21 cellular contexts compared by ENCODE assay signal in the genomic region with DNA sequence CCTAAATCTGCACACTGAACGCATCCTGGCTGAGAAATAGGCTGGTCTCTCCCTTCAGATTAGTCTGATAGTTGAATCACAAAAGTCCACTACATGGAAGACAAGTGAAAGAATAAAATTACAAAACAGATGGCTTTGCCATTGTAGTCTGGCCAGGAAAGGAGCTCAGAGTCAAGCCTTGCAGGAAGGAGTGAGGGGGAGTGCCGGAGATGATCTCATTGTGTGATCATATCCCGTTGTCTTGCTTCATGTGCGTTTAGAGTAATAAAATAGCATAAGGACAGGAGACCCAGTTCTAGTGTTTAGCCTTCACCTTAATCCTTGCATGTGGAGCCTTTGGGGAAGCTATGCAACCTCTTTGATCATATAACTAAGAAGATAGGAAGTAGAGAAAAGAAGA.
DNase-seq lines count a peak whose midpoint lies in the region; ATAC-seq, FAIRE-seq and TF ChIP-seq lines count a peak whose summit lies in the region.
"Had no signal": no experiment of that assay in that cellular context is flagged by ENCODE, and none has a peak within 500 bp of the region (broad histone marks: within the 10 kb centered on the region; RNA-seq: fewer than 3 reads in every experiment).

No MANE protein-coding gene starts in this region.

- no peak overlapping the region for H3K4me2 ChIP-seq in H1 (ENCODE audit: insufficient read depth in 1 of 2, low read depth in 2 of 2, low read length in 2 of 2)
- no peak overlapping the region for H3K4me2 ChIP-seq in mesendoderm (ENCODE audit: low read length)
- H3K4me2 ChIP-seq: GM23338 had no signal

- H3K27ac ChIP-seq in breast epithelium (no peak overlapping the region), RWPE1 (no peak overlapping the region), H1 (ENCODE audit: low read depth, low read length) (no peak overlapping the region), mesendoderm (ENCODE audit: low read depth, low read length) (no peak overlapping the region)
- H3K27ac ChIP-seq in naive thymus-derived CD4-positive, alpha-beta T cell (ENCODE audit: low read depth, low read length): no peak overlapping the region

- H3K9ac ChIP-seq in H1 (replicated peaks in 1 of 4; ENCODE audit: extremely low read depth in 1 of 4, low read depth in 3 of 4, low read length in 3 of 4) (no peak overlapping the region), mesendoderm (ENCODE audit: low read length) (no peak overlapping the region)

- TF ChIP-seq CTCF in MCF 10A (IDR thresholded peaks at IDR 0.05; ENCODE audit: unreplicated experiment) (no peak), breast epithelium (IDR thresholded peaks at IDR 0.05) (no peak), RWPE1 (conservative IDR thresholded peaks at IDR 0.05; ENCODE audit: low read depth) (no peak), H1 (IDR thresholded peaks at IDR 0.05; ENCODE audit: control extremely low read depth in 1 of 3, insufficient read depth in 1 of 3, low read depth in 1 of 3, low read length in 3 of 3) (no peak)

- H3K18ac ChIP-seq in H1 (ENCODE audit: extremely low read depth, low read length) (no peak overlapping the region), mesendoderm (ENCODE audit: low read length) (no peak overlapping the region)

- no peaks in the 10 kb centered on the region for H3K36me3 ChIP-seq in breast epithelium
- no peaks in the 10 kb centered on the region for H3K36me3 ChIP-seq in H1 (ENCODE audit: control insufficient read depth in 2 of 4, insufficient read depth in 4 of 4, low read length in 3 of 4)
- no peaks in the 10 kb centered on the region for H3K36me3 ChIP-seq in mesendoderm (ENCODE audit: control insufficient read depth, insufficient read depth, low read length)
- H3K36me3 ChIP-seq in naive thymus-derived CD4-positive, alpha-beta T cell (ENCODE audit: control insufficient read depth in 2 of 3, insufficient read depth in 3 of 3, low read length in 3 of 3): no peaks in the 10 kb centered on the region

- no peaks in the 10 kb centered on the region for H3K4me1 ChIP-seq in breast epithelium
- H3K4me1 ChIP-seq in H1 (replicated peaks in 1 of 4; ENCODE audit: control insufficient read depth in 3 of 4, insufficient read depth in 4 of 4, low read length in 3 of 4): no peaks in the 10 kb centered on the region
- H3K4me1 ChIP-seq in mesendoderm (ENCODE audit: control insufficient read depth, low read depth, low read length): no peaks in the 10 kb centered on the region
- no peaks in the 10 kb centered on the region for H3K4me1 ChIP-seq in naive thymus-derived CD4-positive, alpha-beta T cell (ENCODE audit: control insufficient read depth in 2 of 2, insufficient read depth in 2 of 2, low read length in 2 of 2)

- H3K9me3 ChIP-seq in breast epithelium: no peaks in the 10 kb centered on the region
- H3K9me3 ChIP-seq in H1 (ENCODE audit: insufficient read depth in 2 of 2, low read depth in 1 of 2, low read length in 1 of 2): no peaks in the 10 kb centered on the region
- no peaks in the 10 kb centered on the region for H3K9me3 ChIP-seq in naive thymus-derived CD4-positive, alpha-beta T cell (ENCODE audit: control insufficient read depth in 2 of 3, low read length in 3 of 3)

- TF ChIP-seq POLR2A in breast epithelium (IDR thresholded peaks at IDR 0.05) (no peak), H1 (IDR thresholded peaks at IDR 0.05; ENCODE audit: control extremely low read depth in 1 of 2, low read depth in 2 of 2, low read length in 2 of 2) (no peak)

- no peak overlapping the region for H2BK5ac ChIP-seq in H1 (ENCODE audit: low read depth, low read length)
- no peak overlapping the region for H2BK5ac ChIP-seq in mesendoderm (ENCODE audit: low read length)

- H3K27me3 Mint-ChIP-seq in MCF 10A (ENCODE audit: insufficient read depth, unreplicated experiment): no peaks in the 10 kb centered on the region
- no peaks in the 10 kb centered on the region for H3K27me3 Mint-ChIP-seq in naive thymus-derived CD4-positive, alpha-beta T cell
- H3K27me3 Mint-ChIP-seq: B cell, IgD-negative memory B cell had no signal

- H2BK20ac ChIP-seq in H1 (ENCODE audit: low read length): no peak overlapping the region

- CTCF ChIA-PET in MCF 10A (lab: Yijun Ruan, JAX): interaction anchor here (0.6 kb wide), 1 partner anchor 65 kb away, joined by 3 read pairs; no protein-coding TSS in a partner anchor
- CTCF ChIA-PET in RWPE1 (lab: Yijun Ruan, JAX): no interaction called here
- CTCF ChIA-PET in H1 (lab: Charles Lee; ENCODE audit: partially characterized antibody): interaction anchor here (1.0 kb wide), 1 partner anchor 517 kb away, joined by 4 read pairs; no protein-coding TSS in a partner anchor
- CTCF ChIA-PET in naive thymus-derived CD4-positive, alpha-beta T cell (lab: Charles Lee): no interaction called here

- no peak for ATAC-seq in naive thymus-derived CD4-positive, alpha-beta T cell
- ATAC-seq: GM12878, GM23338 had no signal

- H2BK15ac ChIP-seq in H1 (ENCODE audit: low read length) (no peak overlapping the region), mesendoderm (replicated peaks; ENCODE audit: low read depth) (no peak overlapping the region)

- H3K56ac ChIP-seq in H1 (replicated peaks; ENCODE audit: insufficient read length, low read depth, low read length): no peak overlapping the region
- no peak overlapping the region for H3K56ac ChIP-seq in mesendoderm (ENCODE audit: low read length)

- H3K79me2 ChIP-seq in H1 (ENCODE audit: control insufficient read depth in 1 of 2, insufficient read depth in 2 of 2, low read length in 2 of 2) (no peaks in the 10 kb centered on the region), mesendoderm (ENCODE audit: control insufficient read depth, insufficient read depth, low read length) (no peaks in the 10 kb centered on the region)

- H3K4ac ChIP-seq in H1 (replicated peaks; ENCODE audit: insufficient read length, low read depth, low read length) (no peak overlapping the region), mesendoderm (ENCODE audit: low read depth, low read length) (no peak overlapping the region)

- peak overlapping the region; percentile 81; the same call in 1 of the 2 replicates for H2AFZ ChIP-seq in H1 (ENCODE audit: low read length)
- H2AFZ ChIP-seq: GM23338 had no signal

- H2BK120ac ChIP-seq in H1 (replicated peaks; ENCODE audit: low read depth, low read length) (no peak overlapping the region), mesendoderm (ENCODE audit: low read depth, low read length) (no peak overlapping the region)

- DNase-seq in MCF 10A (ENCODE audit: unreplicated experiment) (peak; percentile 28), breast epithelium (ENCODE audit: low spot score in 2 of 2) (no peak), RWPE1 (ENCODE audit: low spot score) (peak; percentile 2), H1 (ENCODE audit: low read depth in 1 of 2, low spot score in 2 of 2) (no peak), urothelium cell line (ENCODE audit: low spot score) (peak; percentile 4), GM19239 (ENCODE audit: insufficient read length, low spot score) (no peak), mesendoderm (no peak)
- DNase-seq in naive thymus-derived CD4-positive, alpha-beta T cell: no peak
- DNase-seq: 8988T, DND-41, GF-D8, Kasumi-1, NCI-H1105, NCI-H1694, NCI-H510A treated with DMSO at 0.1 percent for 48 hours, Right ventricle myocardium superior, SW 1271 had no signal

- intact Hi-C loops in MCF 10A (cut with micrococcal nuclease) (no loop called here), breast epithelium (cut with DNase I; ENCODE audit: low total_unique reads) (no loop called here)
- intact Hi-C loops in naive thymus-derived CD4-positive, alpha-beta T cell (cut with micrococcal nuclease): no loop called here

- H3K4me3 Mint-ChIP-seq in MCF 10A (ENCODE audit: unreplicated experiment): no peak overlapping the region
- no peak overlapping the region for H3K4me3 Mint-ChIP-seq in naive thymus-derived CD4-positive, alpha-beta T cell
- H3K4me3 Mint-ChIP-seq: B cell, GM23338, IgD-negative memory B cell had no signal

- H2AK5ac ChIP-seq in H1 (ENCODE audit: low read depth, low read length): no peak overlapping the region
- H2AK5ac ChIP-seq in mesendoderm (ENCODE audit: low read length): no peak overlapping the region

- H3K27ac Mint-ChIP-seq in MCF 10A (ENCODE audit: low read depth, unreplicated experiment): no peak overlapping the region
- no peak overlapping the region for H3K27ac Mint-ChIP-seq in naive thymus-derived CD4-positive, alpha-beta T cell
- H3K27ac Mint-ChIP-seq: B cell, GM23338, IgD-negative memory B cell had no signal

- no peak overlapping the region for H2BK12ac ChIP-seq in H1 (ENCODE audit: low read depth, low read length)

- no peak overlapping the region for H3K4me3 ChIP-seq in breast epithelium
- no peak overlapping the region for H3K4me3 ChIP-seq in H1 (ENCODE audit: extremely low read depth in 1 of 4, insufficient read depth in 2 of 4, low read depth in 3 of 4, low read length in 4 of 4)
- H3K4me3 ChIP-seq in mesendoderm (ENCODE audit: low read length): no peak overlapping the region
- no peak overlapping the region for H3K4me3 ChIP-seq in naive thymus-derived CD4-positive, alpha-beta T cell (ENCODE audit: low read length)
- H3K4me3 ChIP-seq: GM12878, GM23338 had no signal

- 82% methylated on average over 4 of the region's 4 CpGs; no CpG with 5 or more reads in 1 of the 2 experiments for WGBS in H1 (ENCODE audit: extremely low coverage in 1 of 2, insufficient coverage in 1 of 2, insufficient read length in 1 of 2, insufficient replicate concordance in 2 of 2, low coverage in 1 of 2, low lambda C conversion rate in 2 of 2, missing lambda C conversion rate in 1 of 2), 2 experiments
- no CpG with 5 or more reads among the region's 4 CpGs for WGBS in mesendoderm (ENCODE audit: extremely low coverage, insufficient coverage, low lambda C conversion rate)

- POLR2A ChIA-PET in MCF 10A (lab: Yijun Ruan, JAX): no interaction called here
- POLR2A ChIA-PET in RWPE1 (lab: Yijun Ruan, JAX; ENCODE audit: low non-redundant PET): no interaction called here
- POLR2A ChIA-PET in H1 (lab: Charles Lee; ENCODE audit: partially characterized antibody): no interaction called here
- POLR2A ChIA-PET in naive thymus-derived CD4-positive, alpha-beta T cell (lab: Charles Lee): no interaction called here

- H3K27me3 ChIP-seq in breast epithelium (no peaks in the 10 kb centered on the region), H1 (replicated peaks in 1 of 4; ENCODE audit: control insufficient read depth in 3 of 4, extremely low read depth in 1 of 4, insufficient read depth in 3 of 4, low read length in 3 of 4) (no peaks in the 10 kb centered on the region), mesendoderm (ENCODE audit: insufficient read depth, low read length, poor library complexity) (no peaks in the 10 kb centered on the region)
- H3K27me3 ChIP-seq in naive thymus-derived CD4-positive, alpha-beta T cell (ENCODE audit: control insufficient read depth in 2 of 2, insufficient read depth in 2 of 2, low read length in 2 of 2): no peaks in the 10 kb centered on the region

- no peak overlapping the region for H4K91ac ChIP-seq in H1 (replicated peaks; ENCODE audit: insufficient read length, low read length)

- TF ChIP-seq RAD21 in H1 (IDR thresholded peaks at IDR 0.05 in 1 of 2, conservative IDR thresholded peaks at IDR 0.05 in 1 of 2; ENCODE audit: low read depth in 2 of 2, low read length in 2 of 2): no peak

- no peaks in the 10 kb centered on the region for H3K9me3 Mint-ChIP-seq in MCF 10A (ENCODE audit: unreplicated experiment)
- peaks cover 0 to 11% (median 5%) of the 10 kb centered on the region in 11 donors for H3K9me3 Mint-ChIP-seq in naive thymus-derived CD4-positive, alpha-beta T cell

- no peak overlapping the region for H4K5ac ChIP-seq in H1 (ENCODE audit: insufficient read length, low read depth, low read length)
- no peak overlapping the region for H4K5ac ChIP-seq in mesendoderm (ENCODE audit: low read length)

- no peaks in the 10 kb centered on the region for H3K23me2 ChIP-seq in H1 (ENCODE audit: low read depth, low read length)

- no peaks in the 10 kb centered on the region for H3K36me3 Mint-ChIP-seq in MCF 10A (ENCODE audit: insufficient read depth, unreplicated experiment)
- no peaks in the 10 kb centered on the region for H3K36me3 Mint-ChIP-seq in naive thymus-derived CD4-positive, alpha-beta T cell
- H3K36me3 Mint-ChIP-seq: IgD-negative memory B cell had no signal

- no peak for TF ChIP-seq EP300 in H1 (IDR thresholded peaks at IDR 0.05; ENCODE audit: borderline replicate concordance in 1 of 2, low read depth in 2 of 2, low read length in 2 of 2)

- H3K23ac ChIP-seq in H1 (ENCODE audit: insufficient read length) (no peak overlapping the region), mesendoderm (ENCODE audit: low read length) (no peak overlapping the region)

- peaks cover 11% of the 10 kb centered on the region for H3K4me1 Mint-ChIP-seq in MCF 10A (ENCODE audit: insufficient read depth, unreplicated experiment)
- no peaks in the 10 kb centered on the region for H3K4me1 Mint-ChIP-seq in naive thymus-derived CD4-positive, alpha-beta T cell
- H3K4me1 Mint-ChIP-seq: B cell, GM23338, IgD-negative memory B cell had no signal

- no peaks in the 10 kb centered on the region for H3K79me1 ChIP-seq in H1 (ENCODE audit: low read depth, low read length)
- H3K79me1 ChIP-seq in mesendoderm (ENCODE audit: low read length): no peaks in the 10 kb centered on the region

- H4K20me1 ChIP-seq in H1 (replicated peaks in 1 of 2; ENCODE audit: control insufficient read depth in 1 of 2, insufficient read depth in 2 of 2, low read length in 2 of 2): no peaks in the 10 kb centered on the region

- FAIRE-seq in H1 (lab: Jason Lieb, UNC) (no peak), urothelium cell line (lab: Jason Lieb, UNC) (no peak), GM19239 (lab: Jason Lieb, UNC) (no peak)
- FAIRE-seq: GM12878 had no signal

- no peak overlapping the region for H3K14ac ChIP-seq in H1 (ENCODE audit: insufficient read length)

- no TSS peak for BruUV-seq in MCF 10A (replicated peaks; lab: Mats Ljungman, UMichigan)

- no peak overlapping the region for H4K8ac ChIP-seq in H1 (ENCODE audit: extremely low read depth, insufficient read depth, low read length)
- no peak overlapping the region for H4K8ac ChIP-seq in mesendoderm (ENCODE audit: low read depth, low read length)

Comparison
In these comparisons a context has a peak if more than half of its experiments do, and no peak if none do; other contexts are left out.
1. DNase-seq: peak in MCF 10A (single experiment), RWPE1 (single experiment) and urothelium cell line (single experiment); none in breast epithelium (0 of 2), H1 (0 of 2), GM19239 (single experiment), mesendoderm (single experiment) and naive thymus-derived CD4-positive, alpha-beta T cell (0 of 9).
2. CTCF ChIA-PET loops: an anchor here in MCF 10A (0.6 kb wide) and H1 (1.0 kb wide); none called in RWPE1 and naive thymus-derived CD4-positive, alpha-beta T cell.